ENCODE assay signal across 9 cellular contexts in the genomic region with DNA sequence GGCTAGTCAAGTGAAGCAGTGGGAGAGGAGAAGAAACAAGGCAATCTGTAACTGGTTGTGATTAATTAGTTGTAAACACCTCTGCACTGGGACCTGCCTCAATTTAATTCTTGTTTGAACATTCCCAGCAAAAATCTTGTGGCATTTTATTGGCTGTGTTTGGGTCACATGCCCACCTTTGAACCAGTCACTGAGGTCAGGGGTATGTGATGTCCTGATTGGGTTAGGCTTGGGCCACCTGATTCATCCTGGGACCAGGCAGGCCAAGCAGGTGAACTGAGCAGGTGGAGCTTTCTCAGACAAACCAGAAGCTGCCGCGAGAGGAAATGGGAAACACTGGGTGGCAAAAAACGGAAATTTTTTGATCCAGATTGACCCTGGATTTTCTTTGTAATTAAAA.
"Had no signal": no experiment of that assay in that cellular context is flagged by ENCODE, and none has a peak within 500 bp of the region (broad histone marks: within the 10 kb centered on the region; RNA-seq: fewer than 3 reads in every experiment).

No MANE protein-coding gene starts in this region.

- H3K27ac ChIP-seq: GM23248, KMS-11 had no signal

- H3K4me2 ChIP-seq: KMS-11 had no signal

- FAIRE-seq: HTR-8/SVneo had no signal

- H3K4me3 Mint-ChIP-seq: HFFc6 had no signal

- H2AFZ ChIP-seq: GM23248 had no signal

- H3K9me3 ChIP-seq: HAP-1 had no signal

- H3K9me3 Mint-ChIP-seq: HFFc6 had no signal

- H3K36me3 ChIP-seq: HAP-1 had no signal

- H3K4me1 ChIP-seq: HAP-1 had no signal

- H3K4me3 ChIP-seq: GM23248, HAP-1 had no signal

- H3K27ac Mint-ChIP-seq: HFFc6 had no signal

- H3K9ac ChIP-seq: GM23248, KMS-11 had no signal

- ATAC-seq: HCT116 had no signal

- DNase-seq: GM23248, H7, HFFc6, IMR-90, KBM-7 had no signal
